1 cellular context compared by ENCODE assay signal in genomic region chr5:136249678-136250266, GRCh38.
TF ChIP-seq lines count a peak whose summit lies in the region.

No MANE protein-coding gene starts in this region.

TF ChIP-seq in K562, 482 proteins besides CTCF, POLR2A, EP300 and RAD21 (continued from another document):
- TF ChIP-seq HOXB6 (CRISPR knock-in tag; IDR thresholded peaks at IDR 0.05; ENCODE audit: borderline replicate concordance), result no peak
- no peak for TF ChIP-seq KLF13 (tag; IDR thresholded peaks at IDR 0.05; ENCODE audit: borderline replicate concordance, low read depth)
- TF ChIP-seq IRF1 (CRISPR knock-in tag; IDR thresholded peaks at IDR 0.05; ENCODE audit: borderline replicate concordance), result no peak
- TF ChIP-seq MAFG (tag; conservative IDR thresholded peaks at IDR 0.05), result no peak
- TF ChIP-seq CUX1 (CRISPR knock-in tag; IDR thresholded peaks at IDR 0.05), result no peak
- TF ChIP-seq ETV1 (tag; conservative IDR thresholded peaks at IDR 0.05; ENCODE audit: low read depth), result no peak
- TF ChIP-seq SMC3 (conservative IDR thresholded peaks at IDR 0.05; ENCODE audit: insufficient read depth, low read depth, low read length), result peak; percentile 89
- TF ChIP-seq CEBPG (CRISPR knock-in tag; IDR thresholded peaks at IDR 0.05), result no peak
- TF ChIP-seq CEBPG (tag; conservative IDR thresholded peaks at IDR 0.05 in 1 of 2, IDR thresholded peaks at IDR 0.05 in 1 of 2), result no peak
- no peak for TF ChIP-seq USF1 (CRISPR knock-in tag; IDR thresholded peaks at IDR 0.05)
- no peak for TF ChIP-seq PHB2 (IDR thresholded peaks at IDR 0.05; ENCODE audit: low read depth)
- TF ChIP-seq ZNF512 (tag; IDR thresholded peaks at IDR 0.05), result no peak
- TF ChIP-seq TEAD1 (CRISPR knock-in tag; IDR thresholded peaks at IDR 0.05), result no peak
- TF ChIP-seq CREB3L1 (IDR thresholded peaks at IDR 0.05; ENCODE audit: borderline replicate concordance, low read depth), result no peak
- no peak for TF ChIP-seq PBX2 (CRISPR knock-in tag; IDR thresholded peaks at IDR 0.05; ENCODE audit: low read depth)
- TF ChIP-seq PBX2 (tag; conservative IDR thresholded peaks at IDR 0.05; ENCODE audit: low read depth), result no peak
- TF ChIP-seq ZNF830 (CRISPR knock-in tag; IDR thresholded peaks at IDR 0.05), result no peak
- no peak for TF ChIP-seq CCAR2 (IDR thresholded peaks at IDR 0.05; ENCODE audit: low read depth, low read length)
- peak; percentile 13 for TF ChIP-seq ZFP36 (IDR thresholded peaks at IDR 0.05; ENCODE audit: low read depth, low read length, partially characterized antibody)
- TF ChIP-seq RBM34 (IDR thresholded peaks at IDR 0.05; ENCODE audit: borderline replicate concordance, insufficient read depth, low read length), result no peak
- TF ChIP-seq CC2D1A (IDR thresholded peaks at IDR 0.05), result peak; percentile 38; the same call in 1 of the 2 replicates
- TF ChIP-seq BRCA1 (IDR thresholded peaks at IDR 0.05), result no peak
- TF ChIP-seq BRCA1 (CRISPR knock-in tag; IDR thresholded peaks at IDR 0.05), result no peak
- no peak for TF ChIP-seq STAT5B (CRISPR knock-in tag; IDR thresholded peaks at IDR 0.05)
- TF ChIP-seq MLX (CRISPR knock-in tag; conservative IDR thresholded peaks at IDR 0.05), result no peak
- TF ChIP-seq ZBED1 (IDR thresholded peaks at IDR 0.05), result no peak
- no peak for TF ChIP-seq HMG20B (CRISPR knock-in tag; IDR thresholded peaks at IDR 0.05)
- peak; percentile 73 for TF ChIP-seq DEAF1 (CRISPR knock-in tag; IDR thresholded peaks at IDR 0.05)
- no peak for TF ChIP-seq HDAC1 (IDR thresholded peaks at IDR 0.05)
- TF ChIP-seq BRF1 (IDR thresholded peaks at IDR 0.05; ENCODE audit: borderline replicate concordance, extremely low read depth, insufficient read length), result no peak
- no peak for TF ChIP-seq TBP (optimal IDR thresholded peaks at IDR 0.05; ENCODE audit: low read depth, low read length)
- no peak for TF ChIP-seq HMG20A (CRISPR knock-in tag; conservative IDR thresholded peaks at IDR 0.05)
